Comparison of ENCODE assay signal across 19 cellular contexts in genomic region chr19:35170359-35171061, GRCh38. TPM values are rescaled to one million over a fixed set of nuclear protein-coding genes. Genes with fewer than 3 reads are reported as not detected.
DNase-seq lines count a peak whose midpoint lies in the region; ATAC-seq and TF ChIP-seq lines count a peak whose summit lies in the region.
"Had no signal": no experiment of that assay in that cellular context is flagged by ENCODE, and none has a peak within 500 bp of the region (broad histone marks: within the 10 kb centered on the region; RNA-seq: fewer than 3 reads in every experiment).

No MANE protein-coding gene starts in this region.

- intact Hi-C loops in natural killer cell (cut with micrococcal nuclease) = no loop called here

- POLR2A ChIA-PET in SK-N-SH (lab: Yijun Ruan, JAX) = no interaction called here

- DNase-seq in SK-N-SH (no peak), natural killer cell (no peak), left lobe of liver (ENCODE audit: low spot score) (peak; percentile 84), cortex of kidney (lab: John Stamatoyannopoulos, UW) (no peak), GF-D8 (lab: John Stamatoyannopoulos, UW) (no peak), RKO (ENCODE audit: low spot score) (no peak)
- no peak for DNase-seq in natural killer cell treated with Interleukin-12 subunit alpha and Interleukin-12 subunit beta and Interleukin-15 and Interleukin-18, amount 100 ng/mL, for 72 hours (ENCODE audit: low spot score)
- DNase-seq: activated CD4-positive, alpha-beta T cell treated with anti-CD3 and anti-CD28 coated beads for 48 hours; IMR-90; NCI-H1417; NCI-H446 treated with DMSO at 0.1 percent for 48 hours; OCI-M1; stimulated activated naive CD8-positive, alpha-beta T cell treated with anti-CD3 and anti-CD28 coated beads, Interleukin-15, Interleukin-2, amounts not matched to agents 100 U/mL and 50 U/mL, for 24 hours had no signal

- no peaks in the 10 kb centered on the region for H3K79me2 ChIP-seq in SK-N-SH (ENCODE audit: insufficient read depth)

- no peaks in the 10 kb centered on the region for H3K27me3 Mint-ChIP-seq in natural killer cell (ENCODE audit: low read depth in 2 of 2)
- H3K27me3 Mint-ChIP-seq in natural killer cell treated with Interleukin-12 subunit alpha and Interleukin-12 subunit beta and Interleukin-15 and Interleukin-18, amount 100 ng/mL, for 72 hours = no peaks in the 10 kb centered on the region

- peaks cover 4% of the 10 kb centered on the region for H3F3A ChIP-seq in SK-N-SH (replicated peaks; ENCODE audit: insufficient read depth)

- H3K4me1 ChIP-seq in SK-N-SH (ENCODE audit: control insufficient read depth in 1 of 2, insufficient read depth in 2 of 2, low read depth in 1 of 2, low read length in 1 of 2) = no peaks in the 10 kb centered on the region; a peak in 1 of 4 replicates
- H3K4me1 ChIP-seq: neural progenitor cell had no signal

- 74% methylated on average over 7 of the region's 7 CpGs for WGBS in SK-N-SH (ENCODE audit: low lambda C conversion rate)

- no peaks in the 10 kb centered on the region for H3K9me3 Mint-ChIP-seq in natural killer cell
- peaks cover 7% of the 10 kb centered on the region for H3K9me3 Mint-ChIP-seq in natural killer cell treated with Interleukin-12 subunit alpha and Interleukin-12 subunit beta and Interleukin-15 and Interleukin-18, amount 100 ng/mL, for 72 hours

- TF ChIP-seq CTCF in SK-N-SH (IDR thresholded peaks at IDR 0.05) = no peak
- no peak for TF ChIP-seq CTCF in natural killer cell (IDR thresholded peaks at IDR 0.05)

- TF ChIP-seq RAD21 in SK-N-SH (IDR thresholded peaks at IDR 0.05; ENCODE audit: low read length) = no peak

- no peak overlapping the region for H3K4me3 ChIP-seq in SK-N-SH (ENCODE audit: low read depth in 2 of 2, low read length in 1 of 2)
- H3K4me3 ChIP-seq: heart left ventricle, neural progenitor cell had no signal

- H3K36me3 Mint-ChIP-seq in natural killer cell = peaks cover 11% of the 10 kb centered on the region
- H3K36me3 Mint-ChIP-seq in natural killer cell treated with Interleukin-12 subunit alpha and Interleukin-12 subunit beta and Interleukin-15 and Interleukin-18, amount 100 ng/mL, for 72 hours = peaks cover 14% of the 10 kb centered on the region
- H3K36me3 Mint-ChIP-seq: neural progenitor cell had no signal

- H3K9me2 ChIP-seq in SK-N-SH = no peaks in the 10 kb centered on the region

- H3K27ac Mint-ChIP-seq in natural killer cell = peak overlapping the region; percentile 19 to 87
- H3K27ac Mint-ChIP-seq in natural killer cell treated with Interleukin-12 subunit alpha and Interleukin-12 subunit beta and Interleukin-15 and Interleukin-18, amount 100 ng/mL, for 72 hours = peak overlapping the region in 1 of 2 donors; percentile 24
- H3K27ac Mint-ChIP-seq: neural progenitor cell had no signal

- H3K27me3 ChIP-seq in SK-N-SH (ENCODE audit: insufficient read depth) = no peaks in the 10 kb centered on the region
- H3K27me3 ChIP-seq: heart left ventricle, neural progenitor cell had no signal

- H3K4me2 ChIP-seq in SK-N-SH = no peak overlapping the region
- H3K4me2 ChIP-seq: neural progenitor cell had no signal

- H3K27ac ChIP-seq in SK-N-SH (ENCODE audit: low read depth in 2 of 2, low read length in 1 of 2) = no peak overlapping the region
- H3K27ac ChIP-seq: 22Rv1, heart left ventricle, neural progenitor cell had no signal

- no peaks in the 10 kb centered on the region for H4K20me1 ChIP-seq in SK-N-SH (ENCODE audit: insufficient read depth)

- H3K4me1 Mint-ChIP-seq in natural killer cell = peaks cover 31 to 43% of the 10 kb centered on the region in 2 donors
- H3K4me1 Mint-ChIP-seq in natural killer cell treated with Interleukin-12 subunit alpha and Interleukin-12 subunit beta and Interleukin-15 and Interleukin-18, amount 100 ng/mL, for 72 hours (ENCODE audit: low read depth in 2 of 2) = peaks cover 17 to 19% of the 10 kb centered on the region in 2 donors
- H3K4me1 Mint-ChIP-seq: neural progenitor cell had no signal

- H2AFZ ChIP-seq in SK-N-SH (ENCODE audit: low read depth) = no peak overlapping the region
- H2AFZ ChIP-seq: neural progenitor cell had no signal

- CTCF ChIA-PET in SK-N-SH (lab: Yijun Ruan, JAX) = interaction anchor here (1.3 kb wide), 1 partner anchor 17 kb away, joined by 4 read pairs; no protein-coding TSS in a partner anchor

- H3K9ac ChIP-seq in SK-N-SH = no peak overlapping the region
- H3K9ac ChIP-seq: neural progenitor cell had no signal

- peaks cover 6 to 25% of the 10 kb centered on the region in 2 experiments for H3K36me3 ChIP-seq in SK-N-SH (replicated peaks in 1 of 2; ENCODE audit: control insufficient read depth in 1 of 2, insufficient read depth in 2 of 2, low read length in 1 of 2)
- H3K36me3 ChIP-seq: neural progenitor cell had no signal

- no peak for ATAC-seq in SK-N-SH treated with all-trans-retinoic acid at 6 μM for 48 hours
- no peak for ATAC-seq in natural killer cell
- no peak for ATAC-seq in natural killer cell treated with Interleukin-12 subunit alpha and Interleukin-12 subunit beta and Interleukin-15 and Interleukin-18, amount 100 ng/mL, for 72 hours
- ATAC-seq in left lobe of liver = peak; percentile 90
- ATAC-seq: stimulated activated naive CD8-positive, alpha-beta T cell treated with anti-CD3 and anti-CD28 coated beads, Interleukin-15, Interleukin-2, amounts not matched to agents 100 U/mL and 50 U/mL, for 24 hours had no signal

- TF ChIP-seq EP300 in SK-N-SH (IDR thresholded peaks at IDR 0.05; ENCODE audit: borderline replicate concordance in 1 of 2, low read depth in 1 of 2, low read length in 1 of 2) = no peak

- H3K9me3 ChIP-seq in SK-N-SH = no peaks in the 10 kb centered on the region

- H3K4me3 Mint-ChIP-seq in natural killer cell = no peak overlapping the region
- no peak overlapping the region for H3K4me3 Mint-ChIP-seq in natural killer cell treated with Interleukin-12 subunit alpha and Interleukin-12 subunit beta and Interleukin-15 and Interleukin-18, amount 100 ng/mL, for 72 hours
- H3K4me3 Mint-ChIP-seq: neural progenitor cell had no signal

TF ChIP-seq in SK-N-SH, 30 proteins besides CTCF, POLR2A, EP300 and RAD21:
- TF ChIP-seq, protein P1, sequence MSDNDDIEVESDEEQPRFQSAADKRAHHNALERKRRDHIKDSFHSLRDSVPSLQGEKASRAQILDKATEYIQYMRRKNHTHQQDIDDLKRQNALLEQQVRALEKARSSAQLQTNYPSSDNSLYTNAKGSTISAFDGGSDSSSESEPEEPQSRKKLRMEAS (IDR thresholded peaks at IDR 0.05; ENCODE audit: low read depth) = no peak
- TF ChIP-seq NFIC (IDR thresholded peaks at IDR 0.05; ENCODE audit: borderline replicate concordance) = no peak
- 0 out of 2 replicates have a peak, but pooled peaks have one; percentile 12 for TF ChIP-seq POLR2AphosphoS5 (IDR thresholded peaks at IDR 0.05; ENCODE audit: low read depth, low read length)
- no peak for TF ChIP-seq NRF1 (IDR thresholded peaks at IDR 0.05; ENCODE audit: low read depth, low read length)
- no peak for TF ChIP-seq CHD2 (IDR thresholded peaks at IDR 0.05; ENCODE audit: low read length, partially characterized antibody)

TF ChIP-seq in SK-N-SH treated with all-trans-retinoic acid at 6 μM for 48 hours, 23 proteins besides CTCF, POLR2A, EP300 and RAD21 (continues in another document):
- TF ChIP-seq TCF4 (CRISPR knock-in tag; IDR thresholded peaks at IDR 0.05; ENCODE audit: borderline replicate concordance) = no peak
- no peak for TF ChIP-seq ISL1 (CRISPR knock-in tag; IDR thresholded peaks at IDR 0.05)

RNA-seq across cellular contexts. Expression of gene FXYD5, which starts 16.0 kb away (rescaled TPM):
- 107 and 195 TPM in 2 replicates for polyA plus RNA-seq in SK-N-SH (2012; rRNA removed)
- polyA plus RNA-seq in SK-N-SH (2012; cell fraction: cytosol; rRNA removed) = 90.9 and 118 TPM in 2 replicates
- 64.6 and 65.4 TPM in 2 replicates for polyA plus RNA-seq in SK-N-SH (2012; cell fraction: nucleus; rRNA removed)
- 100 to 1,000 TPM; 226 to 270 (median 231) TPM for total RNA-seq in natural killer cell
- total RNA-seq in natural killer cell treated with Interleukin-12 subunit alpha and Interleukin-12 subunit beta and Interleukin-15 and Interleukin-18, amount 100 ng/mL, for 72 hours = 100 to 1,000 TPM; 141 to 236 TPM
- total RNA-seq in left lobe of liver = 7.6 TPM

RNA-seq across cellular contexts. Expression of gene FXYD7, which starts 27.5 kb away (rescaled TPM):
- polyA plus RNA-seq in SK-N-SH (2012; rRNA removed) = 0.10 and 0.44 TPM in 2 replicates
- polyA plus RNA-seq in SK-N-SH (2012; cell fraction: cytosol; rRNA removed) = 0.20 and 0.21 TPM in 2 replicates
- polyA plus RNA-seq in SK-N-SH (2012; cell fraction: nucleus; rRNA removed) = 0.43 and 0.69 TPM in 2 replicates
- 1 to 10 TPM; 4.0 to 5.4 (median 4.9) TPM for total RNA-seq in natural killer cell
- total RNA-seq in natural killer cell treated with Interleukin-12 subunit alpha and Interleukin-12 subunit beta and Interleukin-15 and Interleukin-18, amount 100 ng/mL, for 72 hours = not detected
- total RNA-seq in left lobe of liver = 0.60 TPM
- total RNA-seq: endothelial cell of umbilical vein, IMR-90 had no signal
- polyA plus RNA-seq: endothelial cell of umbilical vein, heart left ventricle had no signal

RNA-seq across cellular contexts. Expression of gene FXYD1, which starts 31.9 kb away (rescaled TPM):
- polyA plus RNA-seq in SK-N-SH (2012; rRNA removed) = 0.12 TPM in 1 of 2 replicates, not detected in the other
- polyA plus RNA-seq in SK-N-SH (2012; cell fraction: cytosol; rRNA removed) = 0.17 TPM in 1 of 2 replicates, not detected in the other
- polyA plus RNA-seq in SK-N-SH (2012; cell fraction: nucleus; rRNA removed) = 0.31 and 0.38 TPM in 2 replicates
- total RNA-seq in natural killer cell = not detected
- total RNA-seq in natural killer cell treated with Interleukin-12 subunit alpha and Interleukin-12 subunit beta and Interleukin-15 and Interleukin-18, amount 100 ng/mL, for 72 hours = not detected
- total RNA-seq in left lobe of liver = 280 TPM
- total RNA-seq: endothelial cell of umbilical vein had no signal
- polyA plus RNA-seq: endothelial cell of umbilical vein had no signal

RNA-seq across cellular contexts. Expression of gene LGI4, which starts 35.7 kb away (rescaled TPM):
- 0.05 and 0.15 TPM in 2 replicates for polyA plus RNA-seq in SK-N-SH (2012; rRNA removed)
- 0.03 TPM in 1 of 2 replicates, not detected in the other for polyA plus RNA-seq in SK-N-SH (2012; cell fraction: cytosol; rRNA removed)
- 1.1 and 1.2 TPM in 2 replicates for polyA plus RNA-seq in SK-N-SH (2012; cell fraction: nucleus; rRNA removed)
- under 1 TPM in 2 of 3 donors, not detected in 1; 0.49 to 0.72 TPM for total RNA-seq in natural killer cell
- not detected for total RNA-seq in natural killer cell treated with Interleukin-12 subunit alpha and Interleukin-12 subunit beta and Interleukin-15 and Interleukin-18, amount 100 ng/mL, for 72 hours
- 1.9 TPM for total RNA-seq in left lobe of liver
- total RNA-seq: endothelial cell of umbilical vein, IMR-90 had no signal
- polyA plus RNA-seq: endothelial cell of umbilical vein had no signal

RNA-seq across cellular contexts. Expression of gene FXYD3, which starts 54.9 kb away (rescaled TPM):
- not detected in 2 replicates for polyA plus RNA-seq in SK-N-SH (2012; rRNA removed)
- not detected in 2 replicates for polyA plus RNA-seq in SK-N-SH (2012; cell fraction: cytosol; rRNA removed)
- not detected in 2 replicates for polyA plus RNA-seq in SK-N-SH (2012; cell fraction: nucleus; rRNA removed)
- total RNA-seq in natural killer cell (not detected), left lobe of liver (1.4 TPM)
- total RNA-seq in natural killer cell treated with Interleukin-12 subunit alpha and Interleukin-12 subunit beta and Interleukin-15 and Interleukin-18, amount 100 ng/mL, for 72 hours = not detected
- total RNA-seq: endothelial cell of umbilical vein, H1, IMR-90 had no signal
- polyA plus RNA-seq: endothelial cell of umbilical vein, IMR-90 had no signal

Comparison
In these comparisons a context has a peak if more than half of its experiments do, and no peak if none do; other contexts are left out.
1. RNA of gene FXYD5, which starts 16.0 kb away (total RNA-seq): 141 to 236 TPM in natural killer cell treated with Interleukin-12 subunit alpha and Interleukin-12 subunit beta and Interleukin-15 and Interleukin-18, amount 100 ng/mL, for 72 hours and 226 to 270 TPM in natural killer cell; 7.6 TPM in left lobe of liver (single experiment); every median in the first group is over 10 times any median in the second.
2. RNA of gene FXYD1, which starts 31.9 kb away (total RNA-seq): 280 TPM in left lobe of liver (single experiment); not detected in natural killer cell treated with Interleukin-12 subunit alpha and Interleukin-12 subunit beta and Interleukin-15 and Interleukin-18, amount 100 ng/mL, for 72 hours and not detected in natural killer cell; every median in the first group is over 100 times any median in the second.